Comparison of ENCODE assay signal across 33 cellular contexts in genomic region chrX:64190136-64190740, GRCh38. TPM values are rescaled to one million over a fixed set of nuclear protein-coding genes. Genes with fewer than 3 reads are reported as not detected.
"Had no signal": no experiment of that assay in that cellular context is flagged by ENCODE, and none has a peak within 500 bp of the region (broad histone marks: within the 10 kb centered on the region; RNA-seq: fewer than 3 reads in every experiment).

No MANE protein-coding gene starts in this region.

- H3K27ac Mint-ChIP-seq: activated CD4-positive, alpha-beta memory T cell treated with anti-CD3 and anti-CD28 coated beads, Interleukin-2, amount 10 ng/mL, durations not matched to agents 7 days and 5 days; activated CD4-positive, alpha-beta T cell treated with anti-CD3 and anti-CD28 coated beads, Interleukin-2, amount 10 ng/mL, durations not matched to agents 7 days and 5 days; activated naive CD4-positive, alpha-beta T cell treated with anti-CD3 and anti-CD28 coated beads for 36 hours; activated naive CD4-positive, alpha-beta T cell treated with anti-CD3 and anti-CD28 coated beads, Interleukin-2, amount 50 U/mL, for 24 hours; activated naive CD8-positive, alpha-beta T cell treated with anti-CD3 and anti-CD28 coated beads for 36 hours; activated naive CD8-positive, alpha-beta T cell treated with anti-CD3 and anti-CD28 coated beads, Interleukin-2, amount 50 U/mL, for 24 hours; activated T-helper 1 cell treated with anti-CD3 and anti-CD28 coated beads, Interleukin-12 subunit alpha, Interleukin-12 subunit beta, Interleukin-2, Interleukin-4 antibody, amounts not matched to agents 30 ng/mL and 10 ng/mL and 1 ng/mL, durations not matched to agents 14 hours and 24 hours and 36 hours; activated T-helper 2 cell treated with anti-CD3 and anti-CD28 coated beads, Interferon-gamma antibody, Interleukin-2, Interleukin-4, amounts not matched to agents 10 μg/mL and 5 μg/mL and 100 μg/mL, durations not matched to agents 14 hours and 24 hours and 36 hours; dendritic cell treated with granulocyte-macrophage colony-stimulating factor and Interleukin-4, amounts not matched to agents 40 ng/mL and 50 ng/mL, for 4 days; endodermal cell; WTC11 had no signal

- H3K27ac ChIP-seq: adrenal gland, body of pancreas, colonic mucosa, dorsolateral prefrontal cortex, VCaP had no signal

- ATAC-seq: activated naive CD8-positive, alpha-beta T cell treated with anti-CD3 and anti-CD28 coated beads, Interleukin-2, amount 50 U/mL, for 24 hours; body of pancreas; esophagus mucosa; WTC11 had no signal

- H3K9me3 Mint-ChIP-seq: activated CD4-positive, alpha-beta memory T cell treated with anti-CD3 and anti-CD28 coated beads, Interleukin-2, amount 10 ng/mL, durations not matched to agents 7 days and 5 days; activated CD4-positive, alpha-beta T cell treated with anti-CD3 and anti-CD28 coated beads, Interleukin-2, amount 10 ng/mL, durations not matched to agents 7 days and 5 days; activated naive CD4-positive, alpha-beta T cell treated with anti-CD3 and anti-CD28 coated beads for 36 hours; activated naive CD4-positive, alpha-beta T cell treated with anti-CD3 and anti-CD28 coated beads, Interleukin-2, amount 50 U/mL, for 24 hours; activated naive CD8-positive, alpha-beta T cell treated with anti-CD3 and anti-CD28 coated beads for 36 hours; activated naive CD8-positive, alpha-beta T cell treated with anti-CD3 and anti-CD28 coated beads, Interleukin-2, amount 50 U/mL, for 24 hours; activated T-helper 1 cell treated with anti-CD3 and anti-CD28 coated beads, Interleukin-12 subunit alpha, Interleukin-12 subunit beta, Interleukin-2, Interleukin-4 antibody, amounts not matched to agents 30 ng/mL and 10 ng/mL and 1 ng/mL, durations not matched to agents 14 hours and 24 hours and 36 hours; activated T-helper 2 cell treated with anti-CD3 and anti-CD28 coated beads, Interferon-gamma antibody, Interleukin-2, Interleukin-4, amounts not matched to agents 10 μg/mL and 5 μg/mL and 100 μg/mL, durations not matched to agents 14 hours and 24 hours and 36 hours; dendritic cell treated with granulocyte-macrophage colony-stimulating factor and Interleukin-4, amounts not matched to agents 40 ng/mL and 50 ng/mL, for 4 days; WTC11 had no signal

- DNase-seq: activated CD4-positive, alpha-beta memory T cell treated with anti-CD3 and anti-CD28 coated beads, Interleukin-2, amount 10 ng/mL, durations not matched to agents 7 days and 5 days; activated CD4-positive, alpha-beta T cell treated with anti-CD3 and anti-CD28 coated beads for 1 hour; activated CD4-positive, alpha-beta T cell treated with anti-CD3 and anti-CD28 coated beads for 4 hours; activated CD4-positive, alpha-beta T cell treated with anti-CD3 and anti-CD28 coated beads, Interleukin-2, amount 10 ng/mL, durations not matched to agents 7 days and 5 days; activated CD4-positive, alpha-beta T cell treated with anti-CD3 and anti-CD28 coated beads, Interleukin-2, amount 50 U/mL, for 4 hours; activated CD8-positive, alpha-beta memory T cell treated with anti-CD3 and anti-CD28 coated beads, Interleukin-2, amount 50 U/mL, for 4 hours; activated effector memory CD4-positive, alpha-beta T cell treated with anti-CD3 and anti-CD28 coated beads, Interleukin-2, amount 50 U/mL, for 16 hours; activated naive CD4-positive, alpha-beta T cell treated with anti-CD3 and anti-CD28 coated beads for 36 hours; activated naive CD8-positive, alpha-beta T cell treated with anti-CD3 and anti-CD28 coated beads for 36 hours; activated naive CD8-positive, alpha-beta T cell treated with anti-CD3 and anti-CD28 coated beads, Interleukin-2, amount 50 U/mL, for 24 hours; activated T-cell treated with anti-CD3 and anti-CD28 coated beads, Interleukin-2, amount 50 U/mL, for 1 hour; activated T-cell treated with anti-CD3 and anti-CD28 coated beads, Interleukin-2, amount 50 U/mL, for 48 hours; adrenal gland; amygdala; aorta; body of pancreas; central memory CD4-positive, alpha-beta T cell; cerebellar nuclear complex; colonic mucosa; dorsolateral prefrontal cortex; effector memory CD4-positive, alpha-beta T cell; endodermal cell; foreskin fibroblast; T-helper 2 cell had no signal

- H3K4me1 Mint-ChIP-seq: activated CD4-positive, alpha-beta memory T cell treated with anti-CD3 and anti-CD28 coated beads, Interleukin-2, amount 10 ng/mL, durations not matched to agents 7 days and 5 days; activated CD4-positive, alpha-beta T cell treated with anti-CD3 and anti-CD28 coated beads, Interleukin-2, amount 10 ng/mL, durations not matched to agents 7 days and 5 days; activated naive CD4-positive, alpha-beta T cell treated with anti-CD3 and anti-CD28 coated beads, Interleukin-2, amount 50 U/mL, for 24 hours; activated naive CD8-positive, alpha-beta T cell treated with anti-CD3 and anti-CD28 coated beads for 36 hours; activated naive CD8-positive, alpha-beta T cell treated with anti-CD3 and anti-CD28 coated beads, Interleukin-2, amount 50 U/mL, for 24 hours had no signal

- H3K4me3 ChIP-seq: adrenal gland, body of pancreas, colonic mucosa, dorsolateral prefrontal cortex had no signal

- H3K4me3 Mint-ChIP-seq: activated CD4-positive, alpha-beta memory T cell treated with anti-CD3 and anti-CD28 coated beads, Interleukin-2, amount 10 ng/mL, durations not matched to agents 7 days and 5 days; activated CD4-positive, alpha-beta T cell treated with anti-CD3 and anti-CD28 coated beads, Interleukin-2, amount 10 ng/mL, durations not matched to agents 7 days and 5 days; activated naive CD4-positive, alpha-beta T cell treated with anti-CD3 and anti-CD28 coated beads for 36 hours; activated naive CD4-positive, alpha-beta T cell treated with anti-CD3 and anti-CD28 coated beads, Interleukin-2, amount 50 U/mL, for 24 hours; activated naive CD8-positive, alpha-beta T cell treated with anti-CD3 and anti-CD28 coated beads for 36 hours; activated naive CD8-positive, alpha-beta T cell treated with anti-CD3 and anti-CD28 coated beads, Interleukin-2, amount 50 U/mL, for 24 hours; activated T-helper 1 cell treated with anti-CD3 and anti-CD28 coated beads, Interleukin-12 subunit alpha, Interleukin-12 subunit beta, Interleukin-2, Interleukin-4 antibody, amounts not matched to agents 30 ng/mL and 10 ng/mL and 1 ng/mL, durations not matched to agents 14 hours and 24 hours and 36 hours; dendritic cell treated with granulocyte-macrophage colony-stimulating factor and Interleukin-4, amounts not matched to agents 40 ng/mL and 50 ng/mL, for 4 days; endodermal cell; WTC11 had no signal

- H3K27me3 Mint-ChIP-seq: activated CD4-positive, alpha-beta memory T cell treated with anti-CD3 and anti-CD28 coated beads, Interleukin-2, amount 10 ng/mL, durations not matched to agents 7 days and 5 days; activated CD4-positive, alpha-beta T cell treated with anti-CD3 and anti-CD28 coated beads, Interleukin-2, amount 10 ng/mL, durations not matched to agents 7 days and 5 days; activated naive CD4-positive, alpha-beta T cell treated with anti-CD3 and anti-CD28 coated beads, Interleukin-2, amount 50 U/mL, for 24 hours; activated naive CD8-positive, alpha-beta T cell treated with anti-CD3 and anti-CD28 coated beads for 36 hours; activated naive CD8-positive, alpha-beta T cell treated with anti-CD3 and anti-CD28 coated beads, Interleukin-2, amount 50 U/mL, for 24 hours; dendritic cell treated with granulocyte-macrophage colony-stimulating factor and Interleukin-4, amounts not matched to agents 40 ng/mL and 50 ng/mL, for 4 days had no signal

RNA-seq across cellular contexts. Expression of gene ASB12, which starts 40.2 kb away (rescaled TPM):
- total RNA-seq: activated CD4-positive, alpha-beta T cell treated with anti-CD3 and anti-CD28 coated beads, Interleukin-2, amount 10 ng/mL, durations not matched to agents 7 days and 5 days; activated T-helper 1 cell treated with anti-CD3 and anti-CD28 coated beads, Interleukin-12 subunit alpha, Interleukin-12 subunit beta, Interleukin-2, Interleukin-4 antibody, amounts not matched to agents 30 ng/mL and 10 ng/mL and 1 ng/mL, durations not matched to agents 14 hours and 24 hours and 36 hours; activated T-helper 2 cell treated with anti-CD3 and anti-CD28 coated beads, Interferon-gamma antibody, Interleukin-2, Interleukin-4, amounts not matched to agents 10 μg/mL and 5 μg/mL and 100 μg/mL, durations not matched to agents 14 hours and 24 hours and 36 hours; body of pancreas; epithelial cell of proximal tubule; esophagus mucosa; T-helper 1 cell treated with Interleukin-12 subunit alpha and Interleukin-12 subunit beta and Interleukin-4 antibody, amounts not matched to agents 30 ng/mL and 1 ng/mL, for 36 hours had no signal
